ENCODE assay signal across 8 cellular contexts in genomic region chr3:196568246-196569002, GRCh38. TPM values are rescaled to one million over a fixed set of nuclear protein-coding genes. Genes with fewer than 3 reads are reported as not detected.
DNase-seq lines count a peak whose midpoint lies in the region; ATAC-seq and TF ChIP-seq lines count a peak whose summit lies in the region.

TSS of gene FBXO45 (plus strand) at chr3:196568660. CDS start at chr3:196568985, 325 bp downstream.
TSS of gene WDR53 (minus strand) at chr3:196568554. CDS start at chr3:196561475, 7,079 bp downstream.

- peaks cover 68% of the 10 kb centered on the region for H3K79me2 ChIP-seq in SK-N-SH (ENCODE audit: insufficient read depth)

- no peaks in the 10 kb centered on the region for H3K9me3 ChIP-seq in SK-N-SH

- H3K9me2 ChIP-seq in SK-N-SH: no peaks in the 10 kb centered on the region

- peak within 1 kb of the TSS; percentile 98 for H3K4me2 ChIP-seq in SK-N-SH

- peak within 1 kb of the TSS; percentile 99 for H2AFZ ChIP-seq in SK-N-SH (ENCODE audit: low read depth)

- peak within 1 kb of the TSS; percentile 89 to 100 for H3K4me3 ChIP-seq in SK-N-SH (ENCODE audit: low read depth in 2 of 2, low read length in 1 of 2)

- H3K36me3 ChIP-seq in SK-N-SH (replicated peaks in 1 of 2; ENCODE audit: control insufficient read depth in 1 of 2, insufficient read depth in 2 of 2, low read length in 1 of 2): no peaks in the 10 kb centered on the region

- TF ChIP-seq EP300 in SK-N-SH (IDR thresholded peaks at IDR 0.05; ENCODE audit: borderline replicate concordance in 1 of 2, low read depth in 1 of 2, low read length in 1 of 2): no peak

- WGBS in SK-N-SH (ENCODE audit: low lambda C conversion rate): 3% methylated on average over 21 of the region's 87 CpGs

- POLR2A ChIA-PET in GM10248 (lab: Yijun Ruan, JAX) (interaction anchor here (0.6 kb wide), 1 partner anchor 248 kb away, joined by 3 read pairs; no protein-coding TSS in a partner anchor), SK-N-SH (lab: Yijun Ruan, JAX) (interaction anchor here (0.7 to 1.4 kb wide), 3 partner anchors 16 to 281 kb away, joined by 3 to 4 read pairs (median 3); partner anchors contain the start of genes CEP19, PCYT1A and PIGX)

- no peaks in the 10 kb centered on the region for H4K20me1 ChIP-seq in SK-N-SH (ENCODE audit: insufficient read depth)

- DNase-seq in GM10248 (ENCODE audit: extremely low spot score) (peak; percentile 98), NCI-H1092 (lab: John Stamatoyannopoulos, UW) (peak; percentile 93), SK-N-SH (peak; percentile 97), germinal center (ENCODE audit: low spot score) (peak; percentile 97), non-pigmented ciliary epithelial cell (ENCODE audit: low read depth) (peak; percentile 59), superior temporal gyrus (ENCODE audit: extremely low spot score) (peak; percentile 96)
- DNase-seq in activated naive CD4-positive, alpha-beta T cell treated with anti-CD3 and anti-CD28 coated beads, Interleukin-2, amount 50 U/mL, for 16 hours: peak; percentile 95

- TF ChIP-seq CTCF in GM10248 (IDR thresholded peaks at IDR 0.05; ENCODE audit: control extremely low read depth, extremely low read depth, low read depth, missing control alignments) (no peak), SK-N-SH (IDR thresholded peaks at IDR 0.05) (no peak)

- peak; percentile 96 for ATAC-seq in HG02610 (IDR thresholded peaks at IDR 0.05; ENCODE audit: unreplicated experiment)

- TF ChIP-seq RAD21 in SK-N-SH (IDR thresholded peaks at IDR 0.05; ENCODE audit: low read length): no peak

- H3F3A ChIP-seq in SK-N-SH (replicated peaks; ENCODE audit: insufficient read depth): peaks cover 15% of the 10 kb centered on the region

- H3K9ac ChIP-seq in SK-N-SH: peak within 1 kb of the TSS; percentile 93

- H3K4me1 ChIP-seq in SK-N-SH (ENCODE audit: control insufficient read depth in 1 of 2, insufficient read depth in 2 of 2, low read depth in 1 of 2, low read length in 1 of 2): peaks cover 6 to 11% of the 10 kb centered on the region in 2 experiments; a peak in 3 of 4 replicates

- CTCF ChIA-PET in GM10248 (lab: Yijun Ruan, JAX) (interaction anchor here (0.9 to 2.5 kb wide), 8 partner anchors 11 to 373 kb away, joined by 3 to 7 read pairs (median 4); partner anchors contain the start of gene NCBP2), SK-N-SH (lab: Yijun Ruan, JAX) (interaction anchor here (1.1 to 1.5 kb wide), 2 partner anchors 15 to 39 kb away, joined by 3 to 4 read pairs; no protein-coding TSS in a partner anchor)

- peak within 1 kb of the TSS; percentile 66 to 69; a peak in 3 of 4 replicates for H3K27ac ChIP-seq in SK-N-SH (ENCODE audit: low read depth in 2 of 2, low read length in 1 of 2)

- no peaks in the 10 kb centered on the region for H3K27me3 ChIP-seq in SK-N-SH (ENCODE audit: insufficient read depth)

TF ChIP-seq in SK-N-SH, 30 proteins besides CTCF, POLR2A, EP300 and RAD21:
- TF ChIP-seq YY1 (IDR thresholded peaks at IDR 0.05; ENCODE audit: low read depth): peak; percentile 95
- TF ChIP-seq ELF1 (IDR thresholded peaks at IDR 0.05): peak; percentile 79
- 0 out of 2 replicates have a peak, but pooled peaks have one; percentile 16 for TF ChIP-seq IRF3 (IDR thresholded peaks at IDR 0.05; ENCODE audit: low read depth, low read length)
- no peak for TF ChIP-seq FOXJ3 (CRISPR knock-in tag; IDR thresholded peaks at IDR 0.05)
- TF ChIP-seq CHD2 (IDR thresholded peaks at IDR 0.05; ENCODE audit: low read length, partially characterized antibody): peak; percentile 79
- TF ChIP-seq EZH2phosphoT487 (IDR thresholded peaks at IDR 0.05; ENCODE audit: borderline replicate concordance, low read depth): no peak
- peak; percentile 85 for TF ChIP-seq POLR2AphosphoS5 (IDR thresholded peaks at IDR 0.05; ENCODE audit: low read depth, low read length)
- TF ChIP-seq SIN3A (IDR thresholded peaks at IDR 0.05; ENCODE audit: borderline replicate concordance, low read depth, low read length): peak; percentile 28; the same call in 1 of the 2 replicates
- TF ChIP-seq NRF1 (IDR thresholded peaks at IDR 0.05; ENCODE audit: low read depth, low read length): 0 out of 2 replicates have a peak, but pooled peaks have one; percentile 18
- peak; percentile 91 for TF ChIP-seq MAX (IDR thresholded peaks at IDR 0.05; ENCODE audit: low read depth)
- peak; percentile 49; the same call in 1 of the 2 replicates for TF ChIP-seq REST (IDR thresholded peaks at IDR 0.05; ENCODE audit: low read depth, low read length)
- no peak for TF ChIP-seq FOXM1 (IDR thresholded peaks at IDR 0.05; ENCODE audit: low read depth)
- no peak for TF ChIP-seq USF1 (IDR thresholded peaks at IDR 0.05; ENCODE audit: borderline replicate concordance, low read depth)
- no peak for TF ChIP-seq RXRA (IDR thresholded peaks at IDR 0.05; ENCODE audit: borderline replicate concordance, low read depth)
- TF ChIP-seq GABPA (IDR thresholded peaks at IDR 0.05; ENCODE audit: low read depth): peak; percentile 92
- TF ChIP-seq FOSL2 (IDR thresholded peaks at IDR 0.05; ENCODE audit: borderline replicate concordance, low read depth): no peak
- TF ChIP-seq NFIC (IDR thresholded peaks at IDR 0.05; ENCODE audit: borderline replicate concordance): no peak
- peak; percentile 24; the same call in 1 of the 2 replicates for TF ChIP-seq PBX3 (IDR thresholded peaks at IDR 0.05)
- TF ChIP-seq MXI1 (IDR thresholded peaks at IDR 0.05; ENCODE audit: low read depth, low read length): peak; percentile 93
- TF ChIP-seq TAF1 (IDR thresholded peaks at IDR 0.05; ENCODE audit: borderline replicate concordance, low read depth, low read length): peak; percentile 81
TF ChIP-seq in SK-N-SH: peak in this region for 13.

RNA-seq across cellular contexts. Expression of gene FBXO45, which starts in this region (rescaled TPM):
- 3.2 and 4.2 TPM in 2 replicates for polyA plus RNA-seq in SK-N-SH (2012; rRNA removed)
- polyA plus RNA-seq in SK-N-SH (2012; cell fraction: cytosol; rRNA removed): 6.1 and 8.7 TPM in 2 replicates
- polyA plus RNA-seq in SK-N-SH (2012; cell fraction: nucleus; rRNA removed): 1.1 and 1.8 TPM in 2 replicates

RNA-seq across cellular contexts. Expression of gene WDR53, which starts in this region (rescaled TPM):
- 7.0 and 9.3 TPM in 2 replicates for polyA plus RNA-seq in SK-N-SH (2012; rRNA removed)
- 9.7 and 12.1 TPM in 2 replicates for polyA plus RNA-seq in SK-N-SH (2012; cell fraction: cytosol; rRNA removed)
- 6.3 and 7.2 TPM in 2 replicates for polyA plus RNA-seq in SK-N-SH (2012; cell fraction: nucleus; rRNA removed)

Comparison
In these comparisons a context has a peak if more than half of its experiments do, and no peak if none do; other contexts are left out.
1. Peak in every context shown above with its lines: DNase-seq, ATAC-seq, H3K4me3 ChIP-seq and H3K27ac ChIP-seq.